In genomic region chr5:58922392-58923171, GRCh38 we compare ENCODE assay signal across 13 cellular contexts.
DNase-seq lines count a peak whose midpoint lies in the region; TF ChIP-seq lines count a peak whose summit lies in the region.
"Had no signal": no experiment of that assay in that cellular context is flagged by ENCODE, and none has a peak within 500 bp of the region (broad histone marks: within the 10 kb centered on the region; RNA-seq: fewer than 3 reads in every experiment).

No MANE protein-coding gene starts in this region.

- H3K4me3 Mint-ChIP-seq in nephron progenitor cell: no peak overlapping the region
- H3K4me3 Mint-ChIP-seq: activated naive CD8-positive, alpha-beta T cell; stimulated activated effector memory CD8-positive, alpha-beta T cell treated with anti-CD3 and anti-CD28 coated beads, Interleukin-12 subunit alpha, Interleukin-12 subunit beta, amount 100 ng/mL, for 72 hours had no signal

- peaks cover 60% of the 10 kb centered on the region for H3K4me1 Mint-ChIP-seq in nephron progenitor cell

- H3K4me3 ChIP-seq in astrocyte of the cerebellum (ENCODE audit: low read depth, low read length): no peak overlapping the region
- no peak overlapping the region for H3K4me3 ChIP-seq in uterus
- H3K4me3 ChIP-seq: hepatocyte, right lobe of liver had no signal

- H3K27me3 Mint-ChIP-seq in nephron progenitor cell (ENCODE audit: low read depth, poor library complexity): peaks cover 3% of the 10 kb centered on the region
- H3K27me3 Mint-ChIP-seq: activated naive CD8-positive, alpha-beta T cell had no signal

- peaks cover 0 to 7% of the 10 kb centered on the region in 2 donors for H3K4me1 ChIP-seq in uterus
- H3K4me1 ChIP-seq: right lobe of liver had no signal

- intact Hi-C loops in head of caudate nucleus (cut with DNase I): no loop called here
- intact Hi-C loops in uterus (cut with DNase I; ENCODE audit: low total_unique reads): no loop called here

- H3K27me3 ChIP-seq in uterus: no peaks in the 10 kb centered on the region
- H3K27me3 ChIP-seq: hepatocyte, right lobe of liver had no signal

- no peaks in the 10 kb centered on the region for H3K9me3 Mint-ChIP-seq in nephron progenitor cell
- H3K9me3 Mint-ChIP-seq: stimulated activated effector memory CD8-positive, alpha-beta T cell treated with anti-CD3 and anti-CD28 coated beads, Interleukin-12 subunit alpha, Interleukin-12 subunit beta, amount 100 ng/mL, for 72 hours had no signal

- peak overlapping the region; percentile 60 to 74 for H3K27ac ChIP-seq in uterus
- H3K27ac ChIP-seq: hepatocyte, right lobe of liver, WERI-Rb-1 had no signal

- H3K36me3 ChIP-seq in uterus: no peaks in the 10 kb centered on the region
- H3K36me3 ChIP-seq: right lobe of liver, WERI-Rb-1 had no signal

- no peaks in the 10 kb centered on the region for H3K36me3 Mint-ChIP-seq in nephron progenitor cell (ENCODE audit: low read depth)
- H3K36me3 Mint-ChIP-seq: activated naive CD8-positive, alpha-beta T cell; stimulated activated effector memory CD8-positive, alpha-beta T cell treated with anti-CD3 and anti-CD28 coated beads, Interleukin-12 subunit alpha, Interleukin-12 subunit beta, amount 100 ng/mL, for 72 hours had no signal

- no peak for TF ChIP-seq POLR2A in uterus (IDR thresholded peaks at IDR 0.05)

- peak overlapping the region; percentile 86 for H3K27ac Mint-ChIP-seq in nephron progenitor cell
- H3K27ac Mint-ChIP-seq: activated naive CD8-positive, alpha-beta T cell; stimulated activated effector memory CD8-positive, alpha-beta T cell treated with anti-CD3 and anti-CD28 coated beads, Interleukin-12 subunit alpha, Interleukin-12 subunit beta, amount 100 ng/mL, for 72 hours had no signal

- H3K9me3 ChIP-seq in uterus: no peaks in the 10 kb centered on the region
- H3K9me3 ChIP-seq: right lobe of liver had no signal

- peak; percentile 2 for TF ChIP-seq CTCF in astrocyte of the cerebellum (IDR thresholded peaks at IDR 0.05; ENCODE audit: low read depth, low read length, missing control alignments)
- TF ChIP-seq CTCF in nephron progenitor cell (IDR thresholded peaks at IDR 0.05): no peak
- no peak for TF ChIP-seq CTCF in uterus (IDR thresholded peaks at IDR 0.05)
- TF ChIP-seq CTCF in GM13977 (IDR thresholded peaks at IDR 0.05; ENCODE audit: extremely low read depth, insufficient read depth, missing control alignments): no peak

- in situ Hi-C loops in astrocyte of the cerebellum (cut with HindIII; ENCODE audit: low sequenced_read_pairs): no loop called here
- in situ Hi-C loops in GM13977 (cut with MboI; ENCODE audit: low pct_unique_long_range_greater_than_20kb, low sequenced_read_pairs, unreplicated experiment): no loop called here

- DNase-seq in astrocyte of the cerebellum (ENCODE audit: low read depth): peak; percentile 80
- DNase-seq in head of caudate nucleus: peak; percentile 25 to 85 (median 62)
- DNase-seq in nephron progenitor cell: no peak
- DNase-seq in uterus: peak; percentile 39 to 60
- DNase-seq in NCI-H748 treated with DMSO at 0.1 percent for 48 hours (lab: John Stamatoyannopoulos, UW): no peak
- no peak for DNase-seq in RKO (ENCODE audit: low spot score)
- DNase-seq in GM13977 (ENCODE audit: low spot score): no peak
- DNase-seq: Kasumi-1, WERI-Rb-1 had no signal

Comparison
In these comparisons a context has a peak if more than half of its experiments do, and no peak if none do; other contexts are left out.
1. DNase-seq: peak in astrocyte of the cerebellum (single experiment), head of caudate nucleus (42 of 42) and uterus (2 of 2); none in nephron progenitor cell (single experiment), NCI-H748 treated with DMSO at 0.1 percent for 48 hours (single experiment), RKO (single experiment) and GM13977 (single experiment).